1 cellular context compared by ENCODE assay signal in the genomic region with DNA sequence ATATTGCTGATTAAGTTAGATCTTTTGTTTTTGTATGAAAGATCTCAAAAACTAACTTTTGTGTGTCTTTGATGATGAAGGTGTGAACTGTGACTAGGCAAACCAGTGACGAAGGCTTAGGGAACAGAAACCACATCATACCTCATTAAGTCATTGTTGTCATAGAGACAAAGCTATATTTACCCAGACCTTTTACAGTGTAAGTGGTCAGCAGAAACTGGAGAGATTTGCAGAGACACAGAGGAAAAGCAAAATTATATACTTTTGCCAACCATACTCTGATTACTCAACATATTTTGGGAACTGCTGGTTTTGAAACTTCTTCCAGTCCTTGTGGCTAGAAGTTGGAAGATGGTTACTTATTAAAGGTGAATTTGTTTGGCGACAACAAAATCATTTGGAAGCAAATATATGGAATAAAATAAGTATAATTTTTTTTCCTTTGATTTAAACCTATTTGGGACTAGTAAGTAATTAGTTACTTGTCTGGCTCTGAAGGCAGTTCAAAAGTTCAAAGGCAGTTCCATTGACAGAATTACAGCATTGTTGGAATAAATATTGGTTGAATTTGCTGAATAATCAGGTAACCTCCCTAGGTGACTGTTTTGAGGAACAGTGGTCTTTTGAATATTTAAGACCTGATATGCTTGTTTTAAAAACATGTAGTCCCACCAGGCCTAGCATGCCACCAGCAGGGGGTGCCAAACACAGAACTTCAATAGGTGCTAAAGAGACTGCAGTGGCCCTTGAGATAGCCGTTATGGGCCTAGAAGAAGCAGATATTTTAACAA.
TF ChIP-seq lines count a peak whose summit lies in the region.

No MANE protein-coding gene starts in this region.

TF ChIP-seq in GM12878, 131 proteins besides CTCF, POLR2A, EP300 and RAD21 (continued from another document and continues in another):
- TF ChIP-seq, protein P1, sequence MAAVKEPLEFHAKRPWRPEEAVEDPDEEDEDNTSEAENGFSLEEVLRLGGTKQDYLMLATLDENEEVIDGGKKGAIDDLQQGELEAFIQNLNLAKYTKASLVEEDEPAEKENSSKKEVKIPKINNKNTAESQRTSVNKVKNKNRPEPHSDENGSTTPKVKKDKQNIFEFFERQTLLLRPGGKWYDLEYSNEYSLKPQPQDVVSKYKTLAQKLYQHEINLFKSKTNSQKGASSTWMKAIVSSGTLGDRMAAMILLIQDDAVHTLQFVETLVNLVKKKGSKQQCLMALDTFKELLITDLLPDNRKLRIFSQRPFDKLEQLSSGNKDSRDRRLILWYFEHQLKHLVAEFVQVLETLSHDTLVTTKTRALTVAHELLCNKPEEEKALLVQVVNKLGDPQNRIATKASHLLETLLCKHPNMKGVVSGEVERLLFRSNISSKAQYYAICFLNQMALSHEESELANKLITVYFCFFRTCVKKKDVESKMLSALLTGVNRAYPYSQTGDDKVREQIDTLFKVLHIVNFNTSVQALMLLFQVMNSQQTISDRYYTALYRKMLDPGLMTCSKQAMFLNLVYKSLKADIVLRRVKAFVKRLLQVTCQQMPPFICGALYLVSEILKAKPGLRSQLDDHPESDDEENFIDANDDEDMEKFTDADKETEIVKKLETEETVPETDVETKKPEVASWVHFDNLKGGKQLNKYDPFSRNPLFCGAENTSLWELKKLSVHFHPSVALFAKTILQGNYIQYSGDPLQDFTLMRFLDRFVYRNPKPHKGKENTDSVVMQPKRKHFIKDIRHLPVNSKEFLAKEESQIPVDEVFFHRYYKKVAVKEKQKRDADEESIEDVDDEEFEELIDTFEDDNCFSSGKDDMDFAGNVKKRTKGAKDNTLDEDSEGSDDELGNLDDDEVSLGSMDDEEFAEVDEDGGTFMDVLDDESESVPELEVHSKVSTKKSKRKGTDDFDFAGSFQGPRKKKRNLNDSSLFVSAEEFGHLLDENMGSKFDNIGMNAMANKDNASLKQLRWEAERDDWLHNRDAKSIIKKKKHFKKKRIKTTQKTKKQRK (IDR thresholded peaks at IDR 0.05; ENCODE audit: low read depth, low read length) = no peak
- TF ChIP-seq, protein P2, sequence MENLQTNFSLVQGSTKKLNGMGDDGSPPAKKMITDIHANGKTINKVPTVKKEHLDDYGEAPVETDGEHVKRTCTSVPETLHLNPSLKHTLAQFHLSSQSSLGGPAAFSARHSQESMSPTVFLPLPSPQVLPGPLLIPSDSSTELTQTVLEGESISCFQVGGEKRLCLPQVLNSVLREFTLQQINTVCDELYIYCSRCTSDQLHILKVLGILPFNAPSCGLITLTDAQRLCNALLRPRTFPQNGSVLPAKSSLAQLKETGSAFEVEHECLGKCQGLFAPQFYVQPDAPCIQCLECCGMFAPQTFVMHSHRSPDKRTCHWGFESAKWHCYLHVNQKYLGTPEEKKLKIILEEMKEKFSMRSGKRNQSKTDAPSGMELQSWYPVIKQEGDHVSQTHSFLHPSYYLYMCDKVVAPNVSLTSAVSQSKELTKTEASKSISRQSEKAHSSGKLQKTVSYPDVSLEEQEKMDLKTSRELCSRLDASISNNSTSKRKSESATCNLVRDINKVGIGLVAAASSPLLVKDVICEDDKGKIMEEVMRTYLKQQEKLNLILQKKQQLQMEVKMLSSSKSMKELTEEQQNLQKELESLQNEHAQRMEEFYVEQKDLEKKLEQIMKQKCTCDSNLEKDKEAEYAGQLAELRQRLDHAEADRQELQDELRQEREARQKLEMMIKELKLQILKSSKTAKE (IDR thresholded peaks at IDR 0.05; ENCODE audit: low read depth, poor library complexity, severe bottlenecking) = peak; percentile 78
- TF ChIP-seq YBX1 (IDR thresholded peaks at IDR 0.05) (no peak), SUPT20H (IDR thresholded peaks at IDR 0.05; ENCODE audit: borderline replicate concordance, control insufficient read depth, low read depth, low read length) (no peak), CHD2 (IDR thresholded peaks at IDR 0.05; ENCODE audit: borderline replicate concordance, low read depth, low read length) (peak; percentile 90), ETV6 (conservative IDR thresholded peaks at IDR 0.05 in 1 of 2, IDR thresholded peaks at IDR 0.05 in 1 of 2; ENCODE audit: borderline replicate concordance in 1 of 2, low read depth in 1 of 2) (no peak), NRF1 (conservative IDR thresholded peaks at IDR 0.05; ENCODE audit: low read depth, low read length) (no peak), FOS (IDR thresholded peaks at IDR 0.05; ENCODE audit: borderline replicate concordance, extremely low read depth, insufficient read length) (no peak), CBFB (IDR thresholded peaks at IDR 0.05; ENCODE audit: low read depth) (peak; percentile 57; the same call in 1 of the 2 replicates), MEF2A (IDR thresholded peaks at IDR 0.05; ENCODE audit: insufficient read depth, low read depth, low read length) (peak; percentile 93), SRF (IDR thresholded peaks at IDR 0.05; ENCODE audit: low read depth in 2 of 2, low read length in 2 of 2) (no peak), TARDBP (IDR thresholded peaks at IDR 0.05; ENCODE audit: borderline replicate concordance) (no peak), ZSCAN29 (IDR thresholded peaks at IDR 0.05) (no peak), ASH2L (IDR thresholded peaks at IDR 0.05; ENCODE audit: borderline replicate concordance, low read depth) (peak; percentile 96; the same call in 1 of the 2 replicates), STAT1 (conservative IDR thresholded peaks at IDR 0.05) (no peak), ATF7 (IDR thresholded peaks at IDR 0.05; ENCODE audit: low read depth) (peak; percentile 98), IKZF2 (IDR thresholded peaks at IDR 0.05) (peak; percentile 87 to 88; a peak in 3 of 4 replicates), NR2F1 (conservative IDR thresholded peaks at IDR 0.05) (no peak), ZNF274 (IDR thresholded peaks at IDR 0.05; ENCODE audit: insufficient read depth, insufficient read length) (no peak), MEF2B (IDR thresholded peaks at IDR 0.05; ENCODE audit: partially characterized antibody, poor library complexity, severe bottlenecking) (peak; percentile 90), CREB1 (IDR thresholded peaks at IDR 0.05; ENCODE audit: low read depth) (peak; percentile 97)
- TF ChIP-seq, protein P3, sequence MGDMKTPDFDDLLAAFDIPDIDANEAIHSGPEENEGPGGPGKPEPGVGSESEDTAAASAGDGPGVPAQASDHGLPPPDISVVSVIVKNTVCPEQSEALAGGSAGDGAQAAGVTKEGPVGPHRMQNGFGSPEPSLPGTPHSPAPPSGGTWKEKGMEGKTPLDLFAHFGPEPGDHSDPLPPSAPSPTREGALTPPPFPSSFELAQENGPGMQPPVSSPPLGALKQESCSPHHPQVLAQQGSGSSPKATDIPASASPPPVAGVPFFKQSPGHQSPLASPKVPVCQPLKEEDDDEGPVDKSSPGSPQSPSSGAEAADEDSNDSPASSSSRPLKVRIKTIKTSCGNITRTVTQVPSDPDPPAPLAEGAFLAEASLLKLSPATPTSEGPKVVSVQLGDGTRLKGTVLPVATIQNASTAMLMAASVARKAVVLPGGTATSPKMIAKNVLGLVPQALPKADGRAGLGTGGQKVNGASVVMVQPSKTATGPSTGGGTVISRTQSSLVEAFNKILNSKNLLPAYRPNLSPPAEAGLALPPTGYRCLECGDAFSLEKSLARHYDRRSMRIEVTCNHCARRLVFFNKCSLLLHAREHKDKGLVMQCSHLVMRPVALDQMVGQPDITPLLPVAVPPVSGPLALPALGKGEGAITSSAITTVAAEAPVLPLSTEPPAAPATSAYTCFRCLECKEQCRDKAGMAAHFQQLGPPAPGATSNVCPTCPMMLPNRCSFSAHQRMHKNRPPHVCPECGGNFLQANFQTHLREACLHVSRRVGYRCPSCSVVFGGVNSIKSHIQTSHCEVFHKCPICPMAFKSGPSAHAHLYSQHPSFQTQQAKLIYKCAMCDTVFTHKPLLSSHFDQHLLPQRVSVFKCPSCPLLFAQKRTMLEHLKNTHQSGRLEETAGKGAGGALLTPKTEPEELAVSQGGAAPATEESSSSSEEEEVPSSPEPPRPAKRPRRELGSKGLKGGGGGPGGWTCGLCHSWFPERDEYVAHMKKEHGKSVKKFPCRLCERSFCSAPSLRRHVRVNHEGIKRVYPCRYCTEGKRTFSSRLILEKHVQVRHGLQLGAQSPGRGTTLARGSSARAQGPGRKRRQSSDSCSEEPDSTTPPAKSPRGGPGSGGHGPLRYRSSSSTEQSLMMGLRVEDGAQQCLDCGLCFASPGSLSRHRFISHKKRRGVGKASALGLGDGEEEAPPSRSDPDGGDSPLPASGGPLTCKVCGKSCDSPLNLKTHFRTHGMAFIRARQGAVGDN (IDR thresholded peaks at IDR 0.05) = peak; percentile 42; the same call in 1 of the 2 replicates
- TF ChIP-seq, protein P4, sequence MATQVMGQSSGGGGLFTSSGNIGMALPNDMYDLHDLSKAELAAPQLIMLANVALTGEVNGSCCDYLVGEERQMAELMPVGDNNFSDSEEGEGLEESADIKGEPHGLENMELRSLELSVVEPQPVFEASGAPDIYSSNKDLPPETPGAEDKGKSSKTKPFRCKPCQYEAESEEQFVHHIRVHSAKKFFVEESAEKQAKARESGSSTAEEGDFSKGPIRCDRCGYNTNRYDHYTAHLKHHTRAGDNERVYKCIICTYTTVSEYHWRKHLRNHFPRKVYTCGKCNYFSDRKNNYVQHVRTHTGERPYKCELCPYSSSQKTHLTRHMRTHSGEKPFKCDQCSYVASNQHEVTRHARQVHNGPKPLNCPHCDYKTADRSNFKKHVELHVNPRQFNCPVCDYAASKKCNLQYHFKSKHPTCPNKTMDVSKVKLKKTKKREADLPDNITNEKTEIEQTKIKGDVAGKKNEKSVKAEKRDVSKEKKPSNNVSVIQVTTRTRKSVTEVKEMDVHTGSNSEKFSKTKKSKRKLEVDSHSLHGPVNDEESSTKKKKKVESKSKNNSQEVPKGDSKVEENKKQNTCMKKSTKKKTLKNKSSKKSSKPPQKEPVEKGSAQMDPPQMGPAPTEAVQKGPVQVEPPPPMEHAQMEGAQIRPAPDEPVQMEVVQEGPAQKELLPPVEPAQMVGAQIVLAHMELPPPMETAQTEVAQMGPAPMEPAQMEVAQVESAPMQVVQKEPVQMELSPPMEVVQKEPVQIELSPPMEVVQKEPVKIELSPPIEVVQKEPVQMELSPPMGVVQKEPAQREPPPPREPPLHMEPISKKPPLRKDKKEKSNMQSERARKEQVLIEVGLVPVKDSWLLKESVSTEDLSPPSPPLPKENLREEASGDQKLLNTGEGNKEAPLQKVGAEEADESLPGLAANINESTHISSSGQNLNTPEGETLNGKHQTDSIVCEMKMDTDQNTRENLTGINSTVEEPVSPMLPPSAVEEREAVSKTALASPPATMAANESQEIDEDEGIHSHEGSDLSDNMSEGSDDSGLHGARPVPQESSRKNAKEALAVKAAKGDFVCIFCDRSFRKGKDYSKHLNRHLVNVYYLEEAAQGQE (IDR thresholded peaks at IDR 0.05; ENCODE audit: low read depth, low read length) = no peak
- TF ChIP-seq, protein P5, sequence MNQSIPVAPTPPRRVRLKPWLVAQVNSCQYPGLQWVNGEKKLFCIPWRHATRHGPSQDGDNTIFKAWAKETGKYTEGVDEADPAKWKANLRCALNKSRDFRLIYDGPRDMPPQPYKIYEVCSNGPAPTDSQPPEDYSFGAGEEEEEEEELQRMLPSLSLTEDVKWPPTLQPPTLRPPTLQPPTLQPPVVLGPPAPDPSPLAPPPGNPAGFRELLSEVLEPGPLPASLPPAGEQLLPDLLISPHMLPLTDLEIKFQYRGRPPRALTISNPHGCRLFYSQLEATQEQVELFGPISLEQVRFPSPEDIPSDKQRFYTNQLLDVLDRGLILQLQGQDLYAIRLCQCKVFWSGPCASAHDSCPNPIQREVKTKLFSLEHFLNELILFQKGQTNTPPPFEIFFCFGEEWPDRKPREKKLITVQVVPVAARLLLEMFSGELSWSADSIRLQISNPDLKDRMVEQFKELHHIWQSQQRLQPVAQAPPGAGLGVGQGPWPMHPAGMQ (IDR thresholded peaks at IDR 0.05; ENCODE audit: borderline replicate concordance) = no peak
- TF ChIP-seq, protein P6, sequence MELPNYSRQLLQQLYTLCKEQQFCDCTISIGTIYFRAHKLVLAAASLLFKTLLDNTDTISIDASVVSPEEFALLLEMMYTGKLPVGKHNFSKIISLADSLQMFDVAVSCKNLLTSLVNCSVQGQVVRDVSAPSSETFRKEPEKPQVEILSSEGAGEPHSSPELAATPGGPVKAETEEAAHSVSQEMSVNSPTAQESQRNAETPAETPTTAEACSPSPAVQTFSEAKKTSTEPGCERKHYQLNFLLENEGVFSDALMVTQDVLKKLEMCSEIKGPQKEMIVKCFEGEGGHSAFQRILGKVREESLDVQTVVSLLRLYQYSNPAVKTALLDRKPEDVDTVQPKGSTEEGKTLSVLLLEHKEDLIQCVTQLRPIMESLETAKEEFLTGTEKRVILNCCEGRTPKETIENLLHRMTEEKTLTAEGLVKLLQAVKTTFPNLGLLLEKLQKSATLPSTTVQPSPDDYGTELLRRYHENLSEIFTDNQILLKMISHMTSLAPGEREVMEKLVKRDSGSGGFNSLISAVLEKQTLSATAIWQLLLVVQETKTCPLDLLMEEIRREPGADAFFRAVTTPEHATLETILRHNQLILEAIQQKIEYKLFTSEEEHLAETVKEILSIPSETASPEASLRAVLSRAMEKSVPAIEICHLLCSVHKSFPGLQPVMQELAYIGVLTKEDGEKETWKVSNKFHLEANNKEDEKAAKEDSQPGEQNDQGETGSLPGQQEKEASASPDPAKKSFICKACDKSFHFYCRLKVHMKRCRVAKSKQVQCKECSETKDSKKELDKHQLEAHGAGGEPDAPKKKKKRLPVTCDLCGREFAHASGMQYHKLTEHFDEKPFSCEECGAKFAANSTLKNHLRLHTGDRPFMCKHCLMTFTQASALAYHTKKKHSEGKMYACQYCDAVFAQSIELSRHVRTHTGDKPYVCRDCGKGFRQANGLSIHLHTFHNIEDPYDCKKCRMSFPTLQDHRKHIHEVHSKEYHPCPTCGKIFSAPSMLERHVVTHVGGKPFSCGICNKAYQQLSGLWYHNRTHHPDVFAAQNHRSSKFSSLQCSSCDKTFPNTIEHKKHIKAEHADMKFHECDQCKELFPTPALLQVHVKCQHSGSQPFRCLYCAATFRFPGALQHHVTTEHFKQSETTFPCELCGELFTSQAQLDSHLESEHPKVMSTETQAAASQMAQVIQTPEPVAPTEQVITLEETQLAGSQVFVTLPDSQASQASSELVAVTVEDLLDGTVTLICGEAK (IDR thresholded peaks at IDR 0.05; ENCODE audit: borderline replicate concordance) = peak; percentile 32; the same call in 1 of the 2 replicates
- TF ChIP-seq, protein P7, sequence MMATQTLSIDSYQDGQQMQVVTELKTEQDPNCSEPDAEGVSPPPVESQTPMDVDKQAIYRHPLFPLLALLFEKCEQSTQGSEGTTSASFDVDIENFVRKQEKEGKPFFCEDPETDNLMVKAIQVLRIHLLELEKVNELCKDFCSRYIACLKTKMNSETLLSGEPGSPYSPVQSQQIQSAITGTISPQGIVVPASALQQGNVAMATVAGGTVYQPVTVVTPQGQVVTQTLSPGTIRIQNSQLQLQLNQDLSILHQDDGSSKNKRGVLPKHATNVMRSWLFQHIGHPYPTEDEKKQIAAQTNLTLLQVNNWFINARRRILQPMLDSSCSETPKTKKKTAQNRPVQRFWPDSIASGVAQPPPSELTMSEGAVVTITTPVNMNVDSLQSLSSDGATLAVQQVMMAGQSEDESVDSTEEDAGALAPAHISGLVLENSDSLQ (IDR thresholded peaks at IDR 0.05) = peak; percentile 41; the same call in 1 of the 2 replicates
- TF ChIP-seq, protein P8, sequence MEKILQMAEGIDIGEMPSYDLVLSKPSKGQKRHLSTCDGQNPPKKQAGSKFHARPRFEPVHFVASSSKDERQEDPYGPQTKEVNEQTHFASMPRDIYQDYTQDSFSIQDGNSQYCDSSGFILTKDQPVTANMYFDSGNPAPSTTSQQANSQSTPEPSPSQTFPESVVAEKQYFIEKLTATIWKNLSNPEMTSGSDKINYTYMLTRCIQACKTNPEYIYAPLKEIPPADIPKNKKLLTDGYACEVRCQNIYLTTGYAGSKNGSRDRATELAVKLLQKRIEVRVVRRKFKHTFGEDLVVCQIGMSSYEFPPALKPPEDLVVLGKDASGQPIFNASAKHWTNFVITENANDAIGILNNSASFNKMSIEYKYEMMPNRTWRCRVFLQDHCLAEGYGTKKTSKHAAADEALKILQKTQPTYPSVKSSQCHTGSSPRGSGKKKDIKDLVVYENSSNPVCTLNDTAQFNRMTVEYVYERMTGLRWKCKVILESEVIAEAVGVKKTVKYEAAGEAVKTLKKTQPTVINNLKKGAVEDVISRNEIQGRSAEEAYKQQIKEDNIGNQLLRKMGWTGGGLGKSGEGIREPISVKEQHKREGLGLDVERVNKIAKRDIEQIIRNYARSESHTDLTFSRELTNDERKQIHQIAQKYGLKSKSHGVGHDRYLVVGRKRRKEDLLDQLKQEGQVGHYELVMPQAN (conservative IDR thresholded peaks at IDR 0.05) = no peak
